In genomic region chr12:62375603-62376002, GRCh38 we compare ENCODE assay signal across 18 cellular contexts.
DNase-seq lines count a peak whose midpoint lies in the region; ATAC-seq and TF ChIP-seq lines count a peak whose summit lies in the region.
"Had no signal": no experiment of that assay in that cellular context is flagged by ENCODE, and none has a peak within 500 bp of the region (broad histone marks: within the 10 kb centered on the region; RNA-seq: fewer than 3 reads in every experiment).

No MANE protein-coding gene starts in this region.

- H3K27me3 ChIP-seq in transverse colon = no peaks in the 10 kb centered on the region

- H3K27me3 Mint-ChIP-seq in stimulated activated naive CD8-positive, alpha-beta T cell treated with anti-CD3 and anti-CD28 coated beads, Interleukin-15, amount 100 ng/mL, for 72 hours = no peaks in the 10 kb centered on the region
- H3K27me3 Mint-ChIP-seq: IgD-negative memory B cell had no signal

- H3K4me1 ChIP-seq in transverse colon = peaks cover 0 to 7% (median 2%) of the 10 kb centered on the region in 4 donors

- no peak overlapping the region for H3K27ac Mint-ChIP-seq in activated naive CD4-positive, alpha-beta T cell treated with anti-CD3 and anti-CD28 coated beads, Interleukin-2, amount 50 U/mL, for 72 hours
- H3K27ac Mint-ChIP-seq in stimulated activated naive CD8-positive, alpha-beta T cell treated with anti-CD3 and anti-CD28 coated beads, Interleukin-15, amount 100 ng/mL, for 72 hours = peak overlapping the region; percentile 1 to 4
- H3K27ac Mint-ChIP-seq: IgD-negative memory B cell had no signal

- no peak for DNase-seq in activated naive CD4-positive, alpha-beta T cell treated with anti-CD3 and anti-CD28 coated beads, Interleukin-2, amount 50 U/mL, for 72 hours (ENCODE audit: low spot score in 2 of 2)
- DNase-seq in activated naive CD4-positive, alpha-beta T cell treated with Interleukin-2 at 50 U/mL for 16 hours = no peak
- DNase-seq in KBM-7 (peak; percentile 35), OCI-M1 (lab: John Stamatoyannopoulos, UW) (peak; percentile 42), transverse colon (no peak)
- DNase-seq in stimulated activated naive CD8-positive, alpha-beta T cell treated with anti-CD3 and anti-CD28 coated beads, Interleukin-15, amount 100 ng/mL, for 72 hours = no peak
- DNase-seq: C1 segment of cervical spinal cord; COR-L47; DMS 273 treated with DMSO at 0.1 percent for 48 hours; HCEC 1CT; MM.1S; NCI-H1417; NCI-H1930; NCI-H748 treated with DMSO at 0.1 percent for 48 hours; NK-92 treated with Interleukin-12 subunit alpha and Interleukin-12 subunit beta, amount 100 ng/mL, for 24 hours had no signal

- peaks cover 0 to 7% of the 10 kb centered on the region in 2 donors for H3K36me3 Mint-ChIP-seq in activated naive CD4-positive, alpha-beta T cell treated with anti-CD3 and anti-CD28 coated beads, Interleukin-2, amount 50 U/mL, for 72 hours

- H3K4me3 ChIP-seq in transverse colon = no peak overlapping the region

- no peaks in the 10 kb centered on the region for H3K9me3 ChIP-seq in transverse colon

- H3K27ac ChIP-seq in transverse colon = no peak overlapping the region

- H3K9me3 Mint-ChIP-seq in activated naive CD4-positive, alpha-beta T cell treated with anti-CD3 and anti-CD28 coated beads, Interleukin-2, amount 50 U/mL, for 72 hours = no peaks in the 10 kb centered on the region
- no peaks in the 10 kb centered on the region for H3K9me3 Mint-ChIP-seq in stimulated activated naive CD8-positive, alpha-beta T cell treated with anti-CD3 and anti-CD28 coated beads, Interleukin-15, amount 100 ng/mL, for 72 hours
- H3K9me3 Mint-ChIP-seq: IgD-negative memory B cell had no signal

- no peaks in the 10 kb centered on the region for H3K36me3 ChIP-seq in transverse colon

- no peak for TF ChIP-seq CTCF in transverse colon (IDR thresholded peaks at IDR 0.05)

- 84 to 93% methylated on average over 3 of the region's 3 CpGs for WGBS in transverse colon (ENCODE audit: low coverage in 1 of 2), 2 donors

- no peak overlapping the region for H3K4me3 Mint-ChIP-seq in stimulated activated naive CD8-positive, alpha-beta T cell treated with anti-CD3 and anti-CD28 coated beads, Interleukin-15, amount 100 ng/mL, for 72 hours
- H3K4me3 Mint-ChIP-seq: IgD-negative memory B cell had no signal

- no peak for TF ChIP-seq EP300 in transverse colon (IDR thresholded peaks at IDR 0.05; ENCODE audit: low read depth)

- H3K4me1 Mint-ChIP-seq in stimulated activated naive CD8-positive, alpha-beta T cell treated with anti-CD3 and anti-CD28 coated beads, Interleukin-15, amount 100 ng/mL, for 72 hours = peaks cover 35% of the 10 kb centered on the region

- in situ Hi-C loops in KBM-7 (cut with MboI; ENCODE audit: low pct_unique_long_range_greater_than_20kb, low sequenced_read_pairs) (no loop called here), transverse colon (cut with MboI; ENCODE audit: low pct_ligation_motif_present in 1 of 4, low pct_unique_long_range_greater_than_20kb in 1 of 4, low sequenced_read_pairs in 3 of 4) (no loop called here)

- intact Hi-C loops in transverse colon (cut with DNase I; ENCODE audit: low total_unique reads) = no loop called here

- ATAC-seq in activated naive CD4-positive, alpha-beta T cell treated with anti-CD3 and anti-CD28 coated beads, Interleukin-2, amount 50 U/mL, for 72 hours = peak; percentile 30 to 39
- peak; percentile 50 for ATAC-seq in stimulated activated naive CD8-positive, alpha-beta T cell treated with anti-CD3 and anti-CD28 coated beads, Interleukin-15, amount 100 ng/mL, for 72 hours
- no peak for ATAC-seq in GM18907 (IDR thresholded peaks at IDR 0.05; ENCODE audit: unreplicated experiment)
- ATAC-seq: Right ventricle myocardium inferior had no signal

- TF ChIP-seq POLR2A in transverse colon (IDR thresholded peaks at IDR 0.05) = no peak

Comparison
In these comparisons a context has a peak if more than half of its experiments do, and no peak if none do; other contexts are left out.
1. DNase-seq: peak in KBM-7 (single experiment) and OCI-M1 (single experiment); none in activated naive CD4-positive, alpha-beta T cell treated with anti-CD3 and anti-CD28 coated beads, Interleukin-2, amount 50 U/mL, for 72 hours (0 of 2), activated naive CD4-positive, alpha-beta T cell treated with Interleukin-2 at 50 U/mL for 16 hours (single experiment), stimulated activated naive CD8-positive, alpha-beta T cell treated with anti-CD3 and anti-CD28 coated beads, Interleukin-15, amount 100 ng/mL, for 72 hours (0 of 2) and transverse colon (single experiment).
2. H3K27ac Mint-ChIP-seq: peak in stimulated activated naive CD8-positive, alpha-beta T cell treated with anti-CD3 and anti-CD28 coated beads, Interleukin-15, amount 100 ng/mL, for 72 hours (2 of 2); none in activated naive CD4-positive, alpha-beta T cell treated with anti-CD3 and anti-CD28 coated beads, Interleukin-2, amount 50 U/mL, for 72 hours (0 of 2).